In the genomic region with DNA sequence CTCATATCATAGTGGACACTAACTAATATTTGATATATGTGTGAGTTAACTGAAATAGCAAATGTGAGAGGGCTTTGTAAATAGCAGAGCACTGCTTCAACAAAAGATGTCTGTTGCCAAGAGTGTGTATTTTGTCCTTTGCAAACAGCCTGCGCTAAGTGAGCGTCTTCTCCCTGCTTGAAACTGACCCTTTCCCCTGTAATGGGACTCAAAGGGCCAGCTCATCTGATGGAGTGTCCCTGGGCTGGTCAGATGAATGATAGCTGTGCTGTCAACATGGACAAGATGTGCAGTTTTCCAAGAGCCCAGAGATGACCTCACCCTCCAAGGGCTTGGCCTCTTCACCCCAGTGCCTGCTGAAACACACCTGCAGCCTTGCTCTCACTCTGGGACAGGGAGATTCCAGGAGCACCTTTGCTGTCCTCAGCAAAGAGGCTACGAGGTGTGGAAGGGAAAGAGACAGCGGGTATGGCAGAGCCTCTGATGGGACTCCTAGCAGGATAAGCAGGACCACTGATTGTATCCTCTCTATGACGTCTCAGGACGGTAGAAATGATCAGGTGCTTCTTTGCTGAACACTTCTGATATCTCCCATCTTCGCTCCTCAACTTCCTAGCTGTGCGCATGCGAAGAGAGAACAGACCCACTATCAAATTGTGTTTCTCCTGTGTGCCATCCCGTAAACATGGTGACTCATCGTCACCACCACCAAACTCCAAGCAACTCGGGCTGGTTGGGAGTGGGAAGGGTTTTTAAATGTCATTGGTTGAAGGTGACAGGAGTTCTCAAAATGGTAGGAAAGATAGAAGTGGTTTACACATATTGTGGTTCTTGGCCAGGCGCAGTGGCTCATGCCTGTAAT, we compare ENCODE assay signal across 1 cellular context.
A peak's percentile ranks its signal among the peaks of the same experiment; 100 is the strongest.
TF ChIP-seq lines count a peak whose summit lies in the region.

No MANE protein-coding gene starts in this region.

TF ChIP-seq in HepG2, 621 proteins besides CTCF, POLR2A, EP300 and RAD21 (continued from another document and continues in another):
- TF ChIP-seq, protein P1, sequence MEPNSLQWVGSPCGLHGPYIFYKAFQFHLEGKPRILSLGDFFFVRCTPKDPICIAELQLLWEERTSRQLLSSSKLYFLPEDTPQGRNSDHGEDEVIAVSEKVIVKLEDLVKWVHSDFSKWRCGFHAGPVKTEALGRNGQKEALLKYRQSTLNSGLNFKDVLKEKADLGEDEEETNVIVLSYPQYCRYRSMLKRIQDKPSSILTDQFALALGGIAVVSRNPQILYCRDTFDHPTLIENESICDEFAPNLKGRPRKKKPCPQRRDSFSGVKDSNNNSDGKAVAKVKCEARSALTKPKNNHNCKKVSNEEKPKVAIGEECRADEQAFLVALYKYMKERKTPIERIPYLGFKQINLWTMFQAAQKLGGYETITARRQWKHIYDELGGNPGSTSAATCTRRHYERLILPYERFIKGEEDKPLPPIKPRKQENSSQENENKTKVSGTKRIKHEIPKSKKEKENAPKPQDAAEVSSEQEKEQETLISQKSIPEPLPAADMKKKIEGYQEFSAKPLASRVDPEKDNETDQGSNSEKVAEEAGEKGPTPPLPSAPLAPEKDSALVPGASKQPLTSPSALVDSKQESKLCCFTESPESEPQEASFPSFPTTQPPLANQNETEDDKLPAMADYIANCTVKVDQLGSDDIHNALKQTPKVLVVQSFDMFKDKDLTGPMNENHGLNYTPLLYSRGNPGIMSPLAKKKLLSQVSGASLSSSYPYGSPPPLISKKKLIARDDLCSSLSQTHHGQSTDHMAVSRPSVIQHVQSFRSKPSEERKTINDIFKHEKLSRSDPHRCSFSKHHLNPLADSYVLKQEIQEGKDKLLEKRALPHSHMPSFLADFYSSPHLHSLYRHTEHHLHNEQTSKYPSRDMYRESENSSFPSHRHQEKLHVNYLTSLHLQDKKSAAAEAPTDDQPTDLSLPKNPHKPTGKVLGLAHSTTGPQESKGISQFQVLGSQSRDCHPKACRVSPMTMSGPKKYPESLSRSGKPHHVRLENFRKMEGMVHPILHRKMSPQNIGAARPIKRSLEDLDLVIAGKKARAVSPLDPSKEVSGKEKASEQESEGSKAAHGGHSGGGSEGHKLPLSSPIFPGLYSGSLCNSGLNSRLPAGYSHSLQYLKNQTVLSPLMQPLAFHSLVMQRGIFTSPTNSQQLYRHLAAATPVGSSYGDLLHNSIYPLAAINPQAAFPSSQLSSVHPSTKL (CRISPR knock-in tag; IDR thresholded peaks at IDR 0.05) = peak; percentile 88
- TF ChIP-seq ZNF749 (CRISPR knock-in tag; IDR thresholded peaks at IDR 0.05; ENCODE audit: borderline replicate concordance) = peak; percentile 28; the same call in 1 of the 2 replicates
- TF ChIP-seq, protein P2, sequence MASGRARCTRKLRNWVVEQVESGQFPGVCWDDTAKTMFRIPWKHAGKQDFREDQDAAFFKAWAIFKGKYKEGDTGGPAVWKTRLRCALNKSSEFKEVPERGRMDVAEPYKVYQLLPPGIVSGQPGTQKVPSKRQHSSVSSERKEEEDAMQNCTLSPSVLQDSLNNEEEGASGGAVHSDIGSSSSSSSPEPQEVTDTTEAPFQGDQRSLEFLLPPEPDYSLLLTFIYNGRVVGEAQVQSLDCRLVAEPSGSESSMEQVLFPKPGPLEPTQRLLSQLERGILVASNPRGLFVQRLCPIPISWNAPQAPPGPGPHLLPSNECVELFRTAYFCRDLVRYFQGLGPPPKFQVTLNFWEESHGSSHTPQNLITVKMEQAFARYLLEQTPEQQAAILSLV (CRISPR knock-in tag; IDR thresholded peaks at IDR 0.05; ENCODE audit: borderline replicate concordance) = peak; percentile 31; the same call in 1 of the 2 replicates
- peak; percentile 83; the same call in 1 of the 2 replicates for TF ChIP-seq MEIS1 (CRISPR knock-in tag; IDR thresholded peaks at IDR 0.05; ENCODE audit: borderline replicate concordance)
- TF ChIP-seq POLR2AphosphoS5 (IDR thresholded peaks at IDR 0.05; ENCODE audit: low read depth, low read length) = no peak
- TF ChIP-seq ZNF138 (CRISPR knock-in tag; IDR thresholded peaks at IDR 0.05; ENCODE audit: low read depth) = no peak
- 0 out of 2 replicates have a peak, but pooled peaks have one; percentile 27 for TF ChIP-seq NKX3-1 (CRISPR knock-in tag; IDR thresholded peaks at IDR 0.05)
- no peak for TF ChIP-seq ZNF615 (CRISPR knock-in tag; IDR thresholded peaks at IDR 0.05; ENCODE audit: borderline replicate concordance)
- TF ChIP-seq TOPORS (CRISPR knock-in tag; IDR thresholded peaks at IDR 0.05) = peak; percentile 46; the same call in 1 of the 2 replicates
- TF ChIP-seq, protein P3, sequence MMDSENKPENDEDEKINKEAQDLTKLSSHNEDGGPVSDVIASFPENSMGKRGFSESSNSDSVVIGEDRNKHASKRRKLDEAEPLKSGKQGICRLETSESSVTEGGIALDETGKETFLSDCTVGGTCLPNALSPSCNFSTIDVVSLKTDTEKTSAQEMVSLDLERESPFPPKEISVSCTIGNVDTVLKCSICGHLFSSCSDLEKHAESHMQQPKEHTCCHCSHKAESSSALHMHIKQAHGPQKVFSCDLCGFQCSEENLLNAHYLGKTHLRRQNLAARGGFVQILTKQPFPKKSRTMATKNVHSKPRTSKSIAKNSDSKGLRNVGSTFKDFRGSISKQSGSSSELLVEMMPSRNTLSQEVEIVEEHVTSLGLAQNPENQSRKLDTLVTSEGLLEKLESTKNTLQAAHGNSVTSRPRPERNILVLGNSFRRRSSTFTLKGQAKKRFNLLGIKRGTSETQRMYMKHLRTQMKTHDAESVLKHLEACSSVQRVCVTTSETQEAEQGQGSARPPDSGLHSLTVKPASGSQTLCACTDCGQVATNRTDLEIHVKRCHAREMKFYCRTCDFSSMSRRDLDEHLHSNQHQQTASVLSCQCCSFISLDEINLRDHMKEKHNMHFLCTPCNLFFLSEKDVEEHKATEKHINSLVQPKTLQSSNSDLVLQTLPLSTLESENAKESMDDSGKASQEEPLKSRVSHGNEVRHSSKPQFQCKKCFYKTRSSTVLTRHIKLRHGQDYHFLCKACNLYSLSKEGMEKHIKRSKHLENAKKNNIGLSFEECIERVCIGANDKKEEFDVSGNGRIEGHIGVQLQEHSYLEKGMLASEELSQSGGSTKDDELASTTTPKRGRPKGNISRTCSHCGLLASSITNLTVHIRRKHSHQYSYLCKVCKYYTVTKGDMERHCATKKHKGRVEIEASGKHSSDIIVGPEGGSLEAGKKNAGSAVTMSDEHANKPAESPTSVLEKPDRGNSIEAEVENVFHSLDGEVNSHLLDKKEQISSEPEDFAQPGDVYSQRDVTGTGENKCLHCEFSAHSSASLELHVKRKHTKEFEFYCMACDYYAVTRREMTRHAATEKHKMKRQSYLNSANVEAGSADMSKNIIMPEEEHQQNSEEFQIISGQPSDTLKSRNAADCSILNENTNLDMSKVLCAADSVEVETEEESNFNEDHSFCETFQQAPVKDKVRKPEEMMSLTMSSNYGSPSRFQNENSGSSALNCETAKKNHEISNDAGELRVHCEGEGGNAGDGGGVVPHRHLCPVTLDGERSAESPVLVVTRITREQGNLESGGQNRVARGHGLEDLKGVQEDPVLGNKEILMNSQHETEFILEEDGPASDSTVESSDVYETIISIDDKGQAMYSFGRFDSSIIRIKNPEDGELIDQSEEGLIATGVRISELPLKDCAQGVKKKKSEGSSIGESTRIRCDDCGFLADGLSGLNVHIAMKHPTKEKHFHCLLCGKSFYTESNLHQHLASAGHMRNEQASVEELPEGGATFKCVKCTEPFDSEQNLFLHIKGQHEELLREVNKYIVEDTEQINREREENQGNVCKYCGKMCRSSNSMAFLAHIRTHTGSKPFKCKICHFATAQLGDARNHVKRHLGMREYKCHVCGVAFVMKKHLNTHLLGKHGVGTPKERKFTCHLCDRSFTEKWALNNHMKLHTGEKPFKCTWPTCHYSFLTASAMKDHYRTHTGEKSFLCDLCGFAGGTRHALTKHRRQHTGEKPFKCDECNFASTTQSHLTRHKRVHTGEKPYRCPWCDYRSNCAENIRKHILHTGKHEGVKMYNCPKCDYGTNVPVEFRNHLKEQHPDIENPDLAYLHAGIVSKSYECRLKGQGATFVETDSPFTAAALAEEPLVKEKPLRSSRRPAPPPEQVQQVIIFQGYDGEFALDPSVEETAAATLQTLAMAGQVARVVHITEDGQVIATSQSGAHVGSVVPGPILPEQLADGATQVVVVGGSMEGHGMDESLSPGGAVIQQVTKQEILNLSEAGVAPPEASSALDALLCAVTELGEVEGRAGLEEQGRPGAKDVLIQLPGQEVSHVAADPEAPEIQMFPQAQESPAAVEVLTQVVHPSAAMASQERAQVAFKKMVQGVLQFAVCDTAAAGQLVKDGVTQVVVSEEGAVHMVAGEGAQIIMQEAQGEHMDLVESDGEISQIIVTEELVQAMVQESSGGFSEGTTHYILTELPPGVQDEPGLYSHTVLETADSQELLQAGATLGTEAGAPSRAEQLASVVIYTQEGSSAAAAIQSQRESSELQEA (CRISPR knock-in tag; IDR thresholded peaks at IDR 0.05; ENCODE audit: not compliant biosample characterization) = peak; percentile 30
- no peak for TF ChIP-seq ETV6 (CRISPR knock-in tag; conservative IDR thresholded peaks at IDR 0.05)
- TF ChIP-seq NR2F2 (IDR thresholded peaks at IDR 0.05; ENCODE audit: borderline replicate concordance, low read depth) = peak; percentile 89
- peak; percentile 84 for TF ChIP-seq SIX4 (CRISPR knock-in tag; IDR thresholded peaks at IDR 0.05)
- no peak for TF ChIP-seq CBX1 (IDR thresholded peaks at IDR 0.05; ENCODE audit: low read depth)
- TF ChIP-seq KAT7 (CRISPR knock-in tag; IDR thresholded peaks at IDR 0.05; ENCODE audit: borderline replicate concordance) = no peak
- TF ChIP-seq ATF7-NPFF (CRISPR knock-in tag; IDR thresholded peaks at IDR 0.05; ENCODE audit: low read depth) = no peak
- TF ChIP-seq, protein P4, sequence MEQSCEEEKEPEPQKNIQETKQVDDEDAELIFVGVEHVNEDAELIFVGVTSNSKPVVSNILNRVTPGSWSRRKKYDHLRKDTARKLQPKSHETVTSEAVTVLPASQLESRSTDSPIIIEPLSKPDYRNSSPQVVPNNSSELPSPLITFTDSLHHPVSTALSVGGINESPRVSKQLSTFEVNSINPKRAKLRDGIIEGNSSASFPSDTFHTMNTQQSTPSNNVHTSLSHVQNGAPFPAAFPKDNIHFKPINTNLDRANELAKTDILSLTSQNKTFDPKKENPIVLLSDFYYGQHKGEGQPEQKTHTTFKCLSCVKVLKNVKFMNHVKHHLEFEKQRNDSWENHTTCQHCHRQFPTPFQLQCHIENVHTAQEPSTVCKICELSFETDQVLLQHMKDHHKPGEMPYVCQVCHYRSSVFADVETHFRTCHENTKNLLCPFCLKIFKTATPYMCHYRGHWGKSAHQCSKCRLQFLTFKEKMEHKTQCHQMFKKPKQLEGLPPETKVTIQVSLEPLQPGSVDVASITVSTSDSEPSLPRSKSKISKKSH (CRISPR knock-in tag; IDR thresholded peaks at IDR 0.05; ENCODE audit: borderline replicate concordance) = no peak
- TF ChIP-seq SOX5 (CRISPR knock-in tag; IDR thresholded peaks at IDR 0.05; ENCODE audit: borderline replicate concordance) = peak; percentile 84
- TF ChIP-seq ZBTB38 (CRISPR knock-in tag; IDR thresholded peaks at IDR 0.05) = peak; percentile 53; the same call in 1 of the 2 replicates
- TF ChIP-seq BHLHE40 (IDR thresholded peaks at IDR 0.05; ENCODE audit: low read length) = no peak
- no peak for TF ChIP-seq MATR3 (CRISPR knock-in tag; IDR thresholded peaks at IDR 0.05)
- TF ChIP-seq, protein P5, sequence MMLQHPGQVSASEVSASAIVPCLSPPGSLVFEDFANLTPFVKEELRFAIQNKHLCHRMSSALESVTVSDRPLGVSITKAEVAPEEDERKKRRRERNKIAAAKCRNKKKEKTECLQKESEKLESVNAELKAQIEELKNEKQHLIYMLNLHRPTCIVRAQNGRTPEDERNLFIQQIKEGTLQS (CRISPR knock-in tag; IDR thresholded peaks at IDR 0.05) = peak; percentile 92
- TF ChIP-seq, protein P6, sequence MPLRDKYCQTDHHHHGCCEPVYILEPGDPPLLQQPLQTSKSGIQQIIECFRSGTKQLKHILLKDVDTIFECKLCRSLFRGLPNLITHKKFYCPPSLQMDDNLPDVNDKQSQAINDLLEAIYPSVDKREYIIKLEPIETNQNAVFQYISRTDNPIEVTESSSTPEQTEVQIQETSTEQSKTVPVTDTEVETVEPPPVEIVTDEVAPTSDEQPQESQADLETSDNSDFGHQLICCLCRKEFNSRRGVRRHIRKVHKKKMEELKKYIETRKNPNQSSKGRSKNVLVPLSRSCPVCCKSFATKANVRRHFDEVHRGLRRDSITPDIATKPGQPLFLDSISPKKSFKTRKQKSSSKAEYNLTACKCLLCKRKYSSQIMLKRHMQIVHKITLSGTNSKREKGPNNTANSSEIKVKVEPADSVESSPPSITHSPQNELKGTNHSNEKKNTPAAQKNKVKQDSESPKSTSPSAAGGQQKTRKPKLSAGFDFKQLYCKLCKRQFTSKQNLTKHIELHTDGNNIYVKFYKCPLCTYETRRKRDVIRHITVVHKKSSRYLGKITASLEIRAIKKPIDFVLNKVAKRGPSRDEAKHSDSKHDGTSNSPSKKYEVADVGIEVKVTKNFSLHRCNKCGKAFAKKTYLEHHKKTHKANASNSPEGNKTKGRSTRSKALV (CRISPR knock-in tag; IDR thresholded peaks at IDR 0.05) = no peak
- no peak for TF ChIP-seq ZNF260 (CRISPR knock-in tag; IDR thresholded peaks at IDR 0.05; ENCODE audit: borderline replicate concordance, low read depth)
- TF ChIP-seq, protein P7, sequence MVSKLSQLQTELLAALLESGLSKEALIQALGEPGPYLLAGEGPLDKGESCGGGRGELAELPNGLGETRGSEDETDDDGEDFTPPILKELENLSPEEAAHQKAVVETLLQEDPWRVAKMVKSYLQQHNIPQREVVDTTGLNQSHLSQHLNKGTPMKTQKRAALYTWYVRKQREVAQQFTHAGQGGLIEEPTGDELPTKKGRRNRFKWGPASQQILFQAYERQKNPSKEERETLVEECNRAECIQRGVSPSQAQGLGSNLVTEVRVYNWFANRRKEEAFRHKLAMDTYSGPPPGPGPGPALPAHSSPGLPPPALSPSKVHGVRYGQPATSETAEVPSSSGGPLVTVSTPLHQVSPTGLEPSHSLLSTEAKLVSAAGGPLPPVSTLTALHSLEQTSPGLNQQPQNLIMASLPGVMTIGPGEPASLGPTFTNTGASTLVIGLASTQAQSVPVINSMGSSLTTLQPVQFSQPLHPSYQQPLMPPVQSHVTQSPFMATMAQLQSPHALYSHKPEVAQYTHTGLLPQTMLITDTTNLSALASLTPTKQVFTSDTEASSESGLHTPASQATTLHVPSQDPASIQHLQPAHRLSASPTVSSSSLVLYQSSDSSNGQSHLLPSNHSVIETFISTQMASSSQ (IDR thresholded peaks at IDR 0.05; ENCODE audit: low read depth) = no peak
- TF ChIP-seq, protein P7 (CRISPR knock-in tag; IDR thresholded peaks at IDR 0.05; ENCODE audit: borderline replicate concordance) = peak; percentile 84
- TF ChIP-seq, protein P8, sequence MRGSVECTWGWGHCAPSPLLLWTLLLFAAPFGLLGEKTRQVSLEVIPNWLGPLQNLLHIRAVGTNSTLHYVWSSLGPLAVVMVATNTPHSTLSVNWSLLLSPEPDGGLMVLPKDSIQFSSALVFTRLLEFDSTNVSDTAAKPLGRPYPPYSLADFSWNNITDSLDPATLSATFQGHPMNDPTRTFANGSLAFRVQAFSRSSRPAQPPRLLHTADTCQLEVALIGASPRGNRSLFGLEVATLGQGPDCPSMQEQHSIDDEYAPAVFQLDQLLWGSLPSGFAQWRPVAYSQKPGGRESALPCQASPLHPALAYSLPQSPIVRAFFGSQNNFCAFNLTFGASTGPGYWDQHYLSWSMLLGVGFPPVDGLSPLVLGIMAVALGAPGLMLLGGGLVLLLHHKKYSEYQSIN (CRISPR knock-in tag; IDR thresholded peaks at IDR 0.05; ENCODE audit: borderline replicate concordance) = no peak
